Comparison of ENCODE assay signal across 9 cellular contexts in genomic region chr2:168246072-168246482, GRCh38. TPM values are rescaled to one million over a fixed set of nuclear protein-coding genes. Genes with fewer than 3 reads are reported as not detected.
DNase-seq lines count a peak whose midpoint lies in the region; ATAC-seq, FAIRE-seq and TF ChIP-seq lines count a peak whose summit lies in the region.
"Had no signal": no experiment of that assay in that cellular context is flagged by ENCODE, and none has a peak within 500 bp of the region (broad histone marks: within the 10 kb centered on the region; RNA-seq: fewer than 3 reads in every experiment).

No MANE protein-coding gene starts in this region.

- peak overlapping the region; percentile 98 for H3K27ac Mint-ChIP-seq in activated T-cell treated with anti-CD3 and anti-CD28 coated beads, Interleukin-2, amount 50 U/mL, for 72 hours

- no peak for TF ChIP-seq RAD21 in HepG2 (CRISPR knock-in tag; IDR thresholded peaks at IDR 0.05)

- peaks cover 49% of the 10 kb centered on the region for H3K79me2 ChIP-seq in HepG2 (ENCODE audit: insufficient read depth, low read length)

- DNase-seq in activated T-cell treated with anti-CD3 and anti-CD28 coated beads, Interleukin-2, amount 50 U/mL, for 72 hours = no peak
- no peak for DNase-seq in activated T-cell treated with anti-CD3 and anti-CD28 coated beads for 4 hours
- DNase-seq in astrocyte of the cerebellum (ENCODE audit: low read depth) = no peak
- no peak for DNase-seq in HepG2 (ENCODE audit: low spot score)
- DNase-seq in upper lobe of left lung = no peak
- no peak for DNase-seq in stimulated activated CD4-positive, alpha-beta T cell treated with anti-CD3 and anti-CD28 coated beads, Interleukin-2, amount 100 ng/mL, for 48 hours
- DNase-seq in germinal center (ENCODE audit: low spot score) = no peak
- DNase-seq in COLO829 (ENCODE audit: low spot score) = no peak

- CTCF ChIA-PET in HepG2 (lab: Yijun Ruan, JAX; ENCODE audit: low intra/inter-chr PET ratio, low total read pairs) = no interaction called here

- TF ChIP-seq EP300 in HepG2 (IDR thresholded peaks at IDR 0.05; ENCODE audit: low read depth in 2 of 2, low read length in 2 of 2) (no peak), HepG2 (CRISPR knock-in tag; IDR thresholded peaks at IDR 0.05; ENCODE audit: borderline replicate concordance) (no peak), upper lobe of left lung (IDR thresholded peaks at IDR 0.05) (no peak)

- H3K27me3 Mint-ChIP-seq in activated T-cell treated with anti-CD3 and anti-CD28 coated beads, Interleukin-2, amount 50 U/mL, for 72 hours (ENCODE audit: low read depth) = peaks cover 9% of the 10 kb centered on the region

- H3K4me1 Mint-ChIP-seq in activated T-cell treated with anti-CD3 and anti-CD28 coated beads, Interleukin-2, amount 50 U/mL, for 72 hours (ENCODE audit: low read depth) = peaks cover 40% of the 10 kb centered on the region

- peaks cover 58% of the 10 kb centered on the region for H3K4me1 ChIP-seq in HepG2 (ENCODE audit: insufficient read depth, low read length)
- H3K4me1 ChIP-seq in upper lobe of left lung = peaks cover 13 to 22% (median 18%) of the 10 kb centered on the region in 4 donors

- intact Hi-C loops in HepG2 (cut with micrococcal nuclease; ENCODE audit: unreplicated experiment) = loop anchor here (1.0 to 5.0 kb wide), 5 partner anchors 34 to 79 kb away; no protein-coding TSS in a partner anchor

- ATAC-seq in activated T-cell treated with anti-CD3 and anti-CD28 coated beads, Interleukin-2, amount 50 U/mL, for 72 hours (replicated peaks in 1 of 2) = no peak
- ATAC-seq in HepG2 (no peak), upper lobe of left lung (ENCODE audit: low FRiP score in 2 of 2) (no peak)

- no peak for FAIRE-seq in HepG2 (lab: Jason Lieb, UNC)
- FAIRE-seq: colon had no signal

- in situ Hi-C loops in astrocyte of the cerebellum (cut with HindIII; ENCODE audit: low sequenced_read_pairs) = no loop called here
- in situ Hi-C loops in HepG2 (cut with HindIII; ENCODE audit: extremely low pct_ligation_motif_present, low pct_unique_long_range_greater_than_20kb) = loop anchor here (5.0 kb wide), 1 partner anchor 94 kb away; no protein-coding TSS in a partner anchor

- H2AFZ ChIP-seq in HepG2 (ENCODE audit: low read length) = no peak overlapping the region

- peaks cover 0 to 5% of the 10 kb centered on the region in 2 experiments; a peak in 1 of 5 replicates for H3K36me3 ChIP-seq in HepG2 (replicated peaks in 1 of 2; ENCODE audit: control insufficient read depth in 1 of 2, insufficient read depth in 2 of 2, low read length in 2 of 2)
- no peaks in the 10 kb centered on the region for H3K36me3 ChIP-seq in upper lobe of left lung

- H3K36me3 Mint-ChIP-seq in activated T-cell treated with anti-CD3 and anti-CD28 coated beads, Interleukin-2, amount 50 U/mL, for 72 hours (ENCODE audit: insufficient read depth in 2 of 2) = peaks cover 0 to 4% of the 10 kb centered on the region in 2 donors

- H3K4me3 ChIP-seq in astrocyte of the cerebellum (ENCODE audit: low read depth, low read length) (peak overlapping the region; percentile 71), HepG2 (replicated peaks in 1 of 3; ENCODE audit: insufficient read depth in 1 of 3, low read depth in 2 of 3, low read length in 3 of 3) (peak overlapping the region; percentile 65 to 94 (median 81)), upper lobe of left lung (peak overlapping the region in 3 of 4 donors; percentile 68 to 96 (median 89))

- POLR2A ChIA-PET in HepG2 (lab: Yijun Ruan, JAX) = interaction anchor here (1.1 kb wide), 1 partner anchor 56 kb away, joined by 4 read pairs; no protein-coding TSS in a partner anchor

- BruUV-seq in HepG2 (replicated peaks; lab: Mats Ljungman, UMichigan) = no TSS peak

- TF ChIP-seq CTCF in astrocyte of the cerebellum (IDR thresholded peaks at IDR 0.05; ENCODE audit: low read depth, low read length, missing control alignments) (no peak), HepG2 (CRISPR knock-in tag; IDR thresholded peaks at IDR 0.05) (no peak), upper lobe of left lung (IDR thresholded peaks at IDR 0.05) (no peak)

- peak overlapping the region; percentile 87 for H3K9ac ChIP-seq in HepG2 (ENCODE audit: insufficient read depth, low read depth, low read length)

- H3K4me2 ChIP-seq in HepG2 (ENCODE audit: low read depth, low read length) = peak overlapping the region; percentile 94

- no peak for TF ChIP-seq POLR2A in HepG2 (IDR thresholded peaks at IDR 0.05; ENCODE audit: insufficient read depth in 1 of 2, low read depth in 2 of 2, low read length in 2 of 2)
- TF ChIP-seq POLR2A in upper lobe of left lung (IDR thresholded peaks at IDR 0.05) = no peak

- WGBS in HepG2 (ENCODE audit: low lambda C conversion rate) = 17% methylated on average over 11 of the region's 11 CpGs
- 24 to 26% methylated on average over 11 of the region's 11 CpGs for WGBS in upper lobe of left lung, 2 donors

- H3K9me3 ChIP-seq in HepG2 (ENCODE audit: low read length) (no peaks in the 10 kb centered on the region), upper lobe of left lung (no peaks in the 10 kb centered on the region)

- no peaks in the 10 kb centered on the region; the same call in 1 of the 2 replicates for H4K20me1 ChIP-seq in HepG2 (ENCODE audit: insufficient read depth, low read length)

- no peaks in the 10 kb centered on the region for H3K27me3 ChIP-seq in HepG2 (ENCODE audit: control insufficient read depth in 1 of 2, insufficient read depth in 2 of 2, low read length in 2 of 2)
- no peaks in the 10 kb centered on the region for H3K27me3 ChIP-seq in upper lobe of left lung

- H3K27ac ChIP-seq in HepG2 (ENCODE audit: extremely low read length, insufficient read depth, low read length) = peak overlapping the region; percentile 45
- H3K27ac ChIP-seq in upper lobe of left lung = peak overlapping the region; percentile 65 to 84 (median 79)

- H3K9me3 Mint-ChIP-seq in activated T-cell treated with anti-CD3 and anti-CD28 coated beads, Interleukin-2, amount 50 U/mL, for 72 hours = no peaks in the 10 kb centered on the region

- H3K4me3 Mint-ChIP-seq in activated T-cell treated with anti-CD3 and anti-CD28 coated beads, Interleukin-2, amount 50 U/mL, for 72 hours = peak overlapping the region; percentile 95 to 99

TF ChIP-seq in HepG2, 621 proteins besides CTCF, POLR2A, EP300 and RAD21 (continues in another document):
- TF ChIP-seq CENPBD1 (CRISPR knock-in tag; IDR thresholded peaks at IDR 0.05; ENCODE audit: borderline replicate concordance, low read depth) (0 out of 2 replicates have a peak, but pooled peaks have one; percentile 65), ZNF136 (CRISPR knock-in tag; IDR thresholded peaks at IDR 0.05; ENCODE audit: low read depth) (no peak), SALL1 (CRISPR knock-in tag; IDR thresholded peaks at IDR 0.05) (no peak), NAIF1 (CRISPR knock-in tag; IDR thresholded peaks at IDR 0.05; ENCODE audit: borderline replicate concordance) (0 out of 2 replicates have a peak, but pooled peaks have one; percentile 55), BCLAF1 (IDR thresholded peaks at IDR 0.05) (no peak)

RNA-seq across cellular contexts. Expression of gene STK39, which starts 1.3 kb away (rescaled TPM):
- total RNA-seq in activated T-cell treated with anti-CD3 and anti-CD28 coated beads, Interleukin-2, amount 50 U/mL, for 72 hours = 10 to 100 TPM; 37.1 to 41.0 TPM
- 27.3 and 27.5 TPM in 2 replicates for total RNA-seq in HepG2 (2016; rRNA removed; fragmentation: Illumina TruSeq; extraction: Trizol)
- 38.8 and 42.4 TPM in 2 replicates for total RNA-seq in HepG2 (2016; cell fraction: cytosol; rRNA removed; fragmentation: Illumina TruSeq; extraction: Trizol; ENCODE audit: low read depth)
- total RNA-seq in HepG2 (2016; cell fraction: insoluble cytoplasmic fraction; rRNA removed; fragmentation: Illumina TruSeq; extraction: Trizol) = 26.6 and 28.7 TPM in 2 replicates
- total RNA-seq in HepG2 (2016; cell fraction: membrane; rRNA removed; fragmentation: Illumina TruSeq; extraction: Trizol) = 34.3 and 39.4 TPM in 2 replicates
- total RNA-seq in HepG2 (2016; cell fraction: nucleus; rRNA removed; fragmentation: Illumina TruSeq; extraction: Trizol) = 28.1 and 30.8 TPM in 2 replicates
- 34.7 and 38.4 TPM in 2 replicates for polyA plus RNA-seq in HepG2 (2011; rRNA removed)
- 19.6 and 35.4 TPM in 2 replicates for polyA plus RNA-seq in HepG2 (2011; cell fraction: cytosol; rRNA removed)
- 15.4 and 20.0 TPM in 2 replicates for polyA plus RNA-seq in HepG2 (2011; cell fraction: nucleus; rRNA removed)
- 37.9 and 40.1 TPM in 2 replicates for polyA plus RNA-seq in HepG2 (2012)
- polyA plus RNA-seq in HepG2 (2016; cell fraction: cytosol; fragmentation: Illumina TruSeq; extraction: Trizol; ENCODE audit: low read depth) = 23.2 and 23.9 TPM in 2 replicates
- 39.3 and 39.7 TPM in 2 replicates for polyA plus RNA-seq in HepG2 (2016; cell fraction: insoluble cytoplasmic fraction; fragmentation: Illumina TruSeq; extraction: Trizol; ENCODE audit: low read depth)
- 33.8 and 36.7 TPM in 2 replicates for polyA plus RNA-seq in HepG2 (2016; cell fraction: membrane; fragmentation: Illumina TruSeq; extraction: Trizol; ENCODE audit: low read depth)
- polyA plus RNA-seq in HepG2 (2016; cell fraction: nucleus; fragmentation: Illumina TruSeq; extraction: Trizol; ENCODE audit: insufficient read depth, low read depth) = 24.8 and 27.7 TPM in 2 replicates
- 2.6 and 29.6 TPM in 2 replicates for polyA minus RNA-seq in HepG2 (2011; rRNA and poly(A)+ RNA removed; ENCODE audit: low replicate concordance)
- polyA minus RNA-seq in HepG2 (2011; cell fraction: cytosol; rRNA and poly(A)+ RNA removed) = 29.1 and 30.6 TPM in 2 replicates
- polyA minus RNA-seq in HepG2 (2011; cell fraction: nucleus; rRNA and poly(A)+ RNA removed) = 93.1 and 93.4 TPM in 2 replicates
- 10 to 100 TPM in 4 of 6 donors, 1 to 10 TPM in 2; 7.9 to 18.8 (median 12.1) TPM for total RNA-seq in upper lobe of left lung
